ENCODE assay signal across 13 cellular contexts in the genomic region with DNA sequence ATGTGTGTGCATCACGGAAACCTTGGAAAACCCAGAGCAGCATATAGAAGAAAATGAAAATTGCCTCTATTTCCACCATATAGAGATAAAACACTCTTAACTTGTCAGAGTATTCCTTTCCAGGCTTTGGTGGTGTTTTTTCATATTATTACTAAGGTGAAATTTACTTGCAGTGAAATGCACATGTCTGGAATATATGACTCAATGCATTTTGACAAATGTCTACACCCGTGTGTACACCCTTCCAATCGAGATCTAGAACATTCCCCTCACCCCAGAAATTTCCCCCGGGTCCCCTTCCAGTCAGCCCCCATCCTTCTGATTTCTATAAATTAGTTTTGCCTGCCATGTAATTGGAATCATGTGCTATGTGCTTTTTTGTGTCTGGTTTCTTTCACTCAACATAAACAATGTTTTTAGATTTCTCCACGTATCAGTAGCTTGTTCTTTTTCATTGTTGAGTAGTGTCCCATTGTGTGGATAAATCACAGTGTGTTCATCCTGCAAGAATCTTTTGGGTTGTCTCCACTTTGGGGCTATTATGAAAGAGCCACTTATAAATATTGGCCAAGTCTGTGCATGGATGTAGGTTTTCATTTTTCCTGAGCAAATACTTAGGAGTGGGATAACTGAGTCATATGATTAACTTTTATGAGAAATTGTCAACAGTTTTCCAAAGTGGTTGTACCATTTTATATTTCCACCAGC.
"Had no signal": no experiment of that assay in that cellular context is flagged by ENCODE, and none has a peak within 500 bp of the region (broad histone marks: within the 10 kb centered on the region; RNA-seq: fewer than 3 reads in every experiment).

No MANE protein-coding gene starts in this region.

- H3K9me3 Mint-ChIP-seq: nephron progenitor cell had no signal

- ATAC-seq: gastrocnemius medialis had no signal

- H3K27ac Mint-ChIP-seq: nephron progenitor cell had no signal

- H3K4me3 Mint-ChIP-seq: nephron progenitor cell had no signal

- DNase-seq: activated CD4-positive, alpha-beta T cell treated with anti-CD3 and anti-CD28 coated beads, Interleukin-2, amount 50 U/mL, for 1 hour; esophagus squamous epithelium; gastrocnemius medialis; heart right ventricle; left ventricle myocardium inferior; mesenchymal stem cell; nephron progenitor cell; ovary; sigmoid colon; SW 1271; T-helper 9 cell; thyroid gland; uterus had no signal
